In genomic region chr2:6977095-6977777, GRCh38 we compare ENCODE assay signal across 1 cellular context.
TF ChIP-seq lines count a peak whose summit lies in the region.

No MANE protein-coding gene starts in this region.

TF ChIP-seq in GM23338, 12 proteins besides CTCF, POLR2A, EP300 and RAD21 (continued from another document):
- TF ChIP-seq ZNF462 (CRISPR knock-in tag; IDR thresholded peaks at IDR 0.05) (no peak), NANOG (IDR thresholded peaks at IDR 0.05; ENCODE audit: borderline replicate concordance) (no peak), ZNF114 (CRISPR knock-in tag; IDR thresholded peaks at IDR 0.05) (no peak), EZH2 (IDR thresholded peaks at IDR 0.05; ENCODE audit: low read depth, unreplicated experiment) (no peak), ETS1 (IDR thresholded peaks at IDR 0.05) (no peak), POLR2AphosphoS5 (IDR thresholded peaks at IDR 0.05; ENCODE audit: low read depth) (no peak), EZH2phosphoT487 (IDR thresholded peaks at IDR 0.05; ENCODE audit: unreplicated experiment) (no peak), CREB1 (CRISPR knock-in tag; IDR thresholded peaks at IDR 0.05; ENCODE audit: low read depth) (no peak)
